Comparison of ENCODE assay signal across 21 cellular contexts in the genomic region with DNA sequence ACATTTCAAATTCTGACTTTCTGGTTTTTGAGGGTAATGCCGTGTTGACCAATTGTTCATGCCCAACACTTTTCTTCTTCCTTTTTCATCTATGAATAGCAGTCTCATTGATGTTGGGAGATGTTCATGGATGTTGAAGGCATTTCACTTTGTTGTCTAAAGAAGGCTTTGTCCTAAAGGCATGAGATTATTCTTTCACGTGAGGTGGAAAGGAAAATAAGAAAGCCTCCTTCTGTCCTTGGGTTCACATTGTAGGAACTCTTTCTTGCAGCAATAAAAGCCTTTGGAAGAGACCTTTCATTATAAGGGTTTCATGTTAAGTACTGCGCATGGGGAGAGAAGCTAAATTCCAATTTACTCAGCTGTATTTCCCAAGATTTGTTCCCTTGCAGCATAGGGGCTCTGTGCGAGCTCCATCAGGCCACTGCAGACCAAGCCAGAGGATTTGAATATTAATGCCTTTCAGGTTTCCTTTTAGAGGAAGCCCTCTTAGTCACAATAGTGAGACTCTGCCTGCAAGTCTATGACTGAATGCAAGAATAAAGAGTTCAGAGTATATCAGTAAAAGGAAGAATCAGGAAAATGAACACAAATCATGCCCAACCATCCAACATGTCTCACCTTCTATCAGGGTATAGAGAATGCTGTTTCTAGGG.
"Had no signal": no experiment of that assay in that cellular context is flagged by ENCODE, and none has a peak within 500 bp of the region (broad histone marks: within the 10 kb centered on the region; RNA-seq: fewer than 3 reads in every experiment).

No MANE protein-coding gene starts in this region.

- H3K27me3 ChIP-seq: brain microvascular endothelial cell, colonic mucosa, esophagus muscularis mucosa, gastrocnemius medialis, right lobe of liver, suprapubic skin, uterus had no signal

- H3K27ac ChIP-seq: brain microvascular endothelial cell, colonic mucosa, esophagus muscularis mucosa, gastrocnemius medialis, left ventricle myocardium inferior, right lobe of liver, skin epidermis, suprapubic skin, uterus had no signal

- H3K9me3 ChIP-seq: colonic mucosa, esophagus muscularis mucosa, gastrocnemius medialis, left ventricle myocardium inferior, right lobe of liver, suprapubic skin, uterus had no signal

- H3K4me3 ChIP-seq: colonic mucosa, esophagus muscularis mucosa, gastrocnemius medialis, left ventricle myocardium inferior, right lobe of liver, skin epidermis, suprapubic skin, uterus had no signal

- H3K36me3 ChIP-seq: brain microvascular endothelial cell, colonic mucosa, esophagus muscularis mucosa, gastrocnemius medialis, left ventricle myocardium inferior, right lobe of liver, suprapubic skin, uterus had no signal

- DNase-seq: activated CD4-positive, alpha-beta T cell treated with anti-CD3 and anti-CD28 coated beads, Interleukin-2, amount 10 ng/mL, durations not matched to agents 7 days and 5 days; activated CD4-positive, CD25-positive, alpha-beta regulatory T cell treated with anti-CD3 and anti-CD28 coated beads, Interleukin-2, amount 50 U/mL, for 72 hours; activated CD8-positive, alpha-beta T cell treated with anti-CD3 and anti-CD28 coated beads, Interleukin-2, amount 10 ng/mL, durations not matched to agents 7 days and 5 days; activated gamma-delta T cell; activated naive CD4-positive, alpha-beta T cell treated with anti-CD3 and anti-CD28 coated beads, Interleukin-2, amount 50 U/mL, for 16 hours; aorta; brain microvascular endothelial cell; colonic mucosa; gastrocnemius medialis; hippocampal formation; kidney glomerular epithelial cell; left ventricle myocardium inferior; naive thymus-derived CD8-positive, alpha-beta T cell; occipital lobe; right lobe of liver; stimulated activated CD4-positive, alpha-beta T cell treated with anti-CD3 and anti-CD28 coated beads, Interleukin-2, amount 100 ng/mL, for 24 hours; stimulated activated naive CD8-positive, alpha-beta T cell treated with anti-CD3 and anti-CD28 coated beads, Interleukin-15, amount 100 ng/mL, for 72 hours; uterus had no signal

- ATAC-seq: activated CD8-positive, alpha-beta T cell treated with anti-CD3 and anti-CD28 coated beads, Interleukin-2, amount 10 ng/mL, durations not matched to agents 7 days and 5 days; gastrocnemius medialis; naive thymus-derived CD8-positive, alpha-beta T cell; right lobe of liver; stimulated activated naive CD8-positive, alpha-beta T cell treated with anti-CD3 and anti-CD28 coated beads, Interleukin-15, amount 100 ng/mL, for 72 hours had no signal

- H3K4me1 ChIP-seq: colonic mucosa, gastrocnemius medialis, right lobe of liver, suprapubic skin, uterus had no signal
